8 cellular contexts compared by ENCODE assay signal in the genomic region with DNA sequence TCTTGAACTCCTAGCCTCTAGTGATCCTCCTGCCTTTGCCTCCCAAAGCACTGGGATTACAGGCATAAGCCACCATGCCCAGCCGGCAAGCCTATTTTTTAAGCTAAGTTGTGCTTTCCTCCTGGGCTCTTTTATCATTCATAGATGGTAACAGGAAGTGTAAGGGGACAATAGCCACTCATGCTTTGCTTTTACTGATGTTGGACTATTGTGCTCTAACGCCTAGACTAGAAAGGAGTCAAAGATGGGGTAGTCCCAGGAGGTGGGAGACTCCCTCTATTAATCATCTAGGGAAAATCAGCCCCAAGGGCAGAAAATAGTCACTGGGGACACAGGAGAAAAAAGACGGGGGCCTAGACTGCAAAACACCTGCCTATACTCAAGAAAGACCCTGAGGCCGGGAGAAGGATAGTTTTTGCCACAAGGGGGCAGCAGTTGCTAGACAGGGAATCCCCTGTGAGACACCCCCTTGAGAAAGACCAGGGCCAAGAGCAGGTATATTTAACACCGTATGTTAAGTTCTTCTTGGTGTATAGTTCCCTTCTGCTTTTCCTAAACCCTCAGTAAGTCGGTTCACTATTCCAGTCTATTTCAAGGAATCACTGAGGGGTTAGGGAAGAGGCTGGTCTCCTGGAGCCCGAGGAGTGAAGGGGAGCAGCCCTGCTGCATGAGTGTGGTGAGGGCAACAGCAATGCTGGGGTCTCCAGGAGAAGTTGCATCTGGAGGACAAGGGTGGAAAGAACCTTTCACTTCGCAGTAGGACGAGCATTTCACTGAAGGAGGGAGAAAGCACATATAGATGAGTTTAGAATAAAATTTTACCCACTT. TPM values are rescaled to one million over a fixed set of nuclear protein-coding genes. Genes with fewer than 3 reads are reported as not detected.
DNase-seq lines count a peak whose midpoint lies in the region.

No MANE protein-coding gene starts in this region.

- peaks cover 64% of the 10 kb centered on the region for H3K27me3 Mint-ChIP-seq in activated naive CD4-positive, alpha-beta T cell treated with anti-CD3 and anti-CD28 coated beads, Interleukin-2, amount 10 ng/mL, durations not matched to agents 7 days and 5 days

- H3K36me3 Mint-ChIP-seq in activated naive CD4-positive, alpha-beta T cell treated with anti-CD3 and anti-CD28 coated beads, Interleukin-2, amount 10 ng/mL, durations not matched to agents 7 days and 5 days = no peaks in the 10 kb centered on the region

- H3K27ac Mint-ChIP-seq in activated naive CD4-positive, alpha-beta T cell treated with anti-CD3 and anti-CD28 coated beads, Interleukin-2, amount 10 ng/mL, durations not matched to agents 7 days and 5 days = no peak overlapping the region

- no peaks in the 10 kb centered on the region for H3K9me3 Mint-ChIP-seq in activated naive CD4-positive, alpha-beta T cell treated with anti-CD3 and anti-CD28 coated beads, Interleukin-2, amount 10 ng/mL, durations not matched to agents 7 days and 5 days

- H3K4me1 Mint-ChIP-seq in activated naive CD4-positive, alpha-beta T cell treated with anti-CD3 and anti-CD28 coated beads, Interleukin-2, amount 10 ng/mL, durations not matched to agents 7 days and 5 days = peaks cover 42% of the 10 kb centered on the region

- CTCF ChIA-PET in activated naive CD4-positive, alpha-beta T cell treated with anti-CD3 and anti-CD28 coated beads, Interleukin-2, amount 10 ng/mL, durations not matched to agents 7 days and 5 days (lab: Charles Lee) = interaction anchor here (0.8 to 2.4 kb wide), 12 partner anchors 9 to 106 kb away, joined by 3 to 11 read pairs (median 4); partner anchors contain the start of genes AAMP and PNKD

- DNase-seq in DMS 273 (lab: John Stamatoyannopoulos, UW; ENCODE audit: unreplicated experiment) (peak; percentile 80), DMS 273 treated with DMSO at 0.1 percent for 48 hours (lab: John Stamatoyannopoulos, UW) (no peak), HT-29 (ENCODE audit: low spot score) (peak; percentile 64), SKM-1 treated with dmso at 0.1 percent for 144 hours (lab: John Stamatoyannopoulos, UW; ENCODE audit: unreplicated experiment) (peak; percentile 50), iPS-NIHi7 (ENCODE audit: extremely low spot score) (peak; percentile 88), NCI-H187 treated with DMSO at 0.1 percent for 48 hours (lab: John Stamatoyannopoulos, UW) (no peak)
- DNase-seq in activated naive CD4-positive, alpha-beta T cell treated with anti-CD3 and anti-CD28 coated beads, Interleukin-2, amount 10 ng/mL, durations not matched to agents 7 days and 5 days = peak; percentile 73
- peak; percentile 68 to 72 for DNase-seq in stimulated activated CD4-positive, alpha-beta T cell treated with anti-CD3 and anti-CD28 coated beads, Interleukin-2, amount 100 ng/mL, for 48 hours

- no peak overlapping the region for H3K4me3 Mint-ChIP-seq in activated naive CD4-positive, alpha-beta T cell treated with anti-CD3 and anti-CD28 coated beads, Interleukin-2, amount 10 ng/mL, durations not matched to agents 7 days and 5 days

RNA-seq across cellular contexts. Expression of gene CXCR1, which starts 2.1 kb away (rescaled TPM):
- not detected in 2 replicates for total RNA-seq in HT-29 (2014; rRNA removed; shearing (Covaris generic))

RNA-seq across cellular contexts. Expression of gene CXCR2, which starts 43.0 kb away (rescaled TPM):
- total RNA-seq in HT-29 (2014; rRNA removed; shearing (Covaris generic)) = not detected in 2 replicates

RNA-seq across cellular contexts. Expression of gene ARPC2, which starts 48.1 kb away (rescaled TPM):
- 220 and 244 TPM in 2 replicates for total RNA-seq in HT-29 (2014; rRNA removed; shearing (Covaris generic))

Comparison
In these comparisons a context has a peak if more than half of its experiments do, and no peak if none do; other contexts are left out.
1. DNase-seq: peak in DMS 273 (single experiment), HT-29 (single experiment), SKM-1 treated with dmso at 0.1 percent for 144 hours (single experiment), activated naive CD4-positive, alpha-beta T cell treated with anti-CD3 and anti-CD28 coated beads, Interleukin-2, amount 10 ng/mL, durations not matched to agents 7 days and 5 days (single experiment), iPS-NIHi7 (single experiment) and stimulated activated CD4-positive, alpha-beta T cell treated with anti-CD3 and anti-CD28 coated beads, Interleukin-2, amount 100 ng/mL, for 48 hours (2 of 2); none in DMS 273 treated with DMSO at 0.1 percent for 48 hours (single experiment) and NCI-H187 treated with DMSO at 0.1 percent for 48 hours (single experiment).